29 cellular contexts compared by ENCODE assay signal in the genomic region with DNA sequence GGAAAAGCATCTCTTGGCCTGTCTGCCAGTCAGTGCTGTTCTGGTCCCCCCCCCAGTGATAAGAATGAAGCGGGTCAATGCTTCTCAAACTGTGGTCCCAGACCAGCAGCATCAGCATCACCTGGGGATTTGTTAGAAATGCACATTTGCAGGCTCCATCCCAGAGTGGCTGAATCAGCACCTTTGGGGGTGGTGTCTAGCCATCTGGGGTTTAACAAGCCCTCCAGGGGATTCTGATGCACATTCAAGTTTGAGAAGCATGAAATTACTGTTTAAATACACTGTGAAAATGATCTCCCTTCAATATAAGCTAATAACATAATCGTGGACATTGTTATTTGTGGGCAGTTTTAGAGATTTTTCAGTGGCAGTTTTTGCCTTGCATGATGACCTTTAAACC.
"Had no signal": no experiment of that assay in that cellular context is flagged by ENCODE, and none has a peak within 500 bp of the region (broad histone marks: within the 10 kb centered on the region; RNA-seq: fewer than 3 reads in every experiment).

No MANE protein-coding gene starts in this region.

- DNase-seq: activated B cell treated with CpG ODN at 0.5 μM for 24 hours; activated CD4-positive, alpha-beta memory T cell treated with anti-CD3 and anti-CD28 coated beads for 36 hours; activated CD4-positive, alpha-beta T cell treated with anti-CD3 and anti-CD28 coated beads for 4 hours; activated CD4-positive, alpha-beta T cell treated with anti-CD3 and anti-CD28 coated beads, Interleukin-2, amount 50 U/mL, for 1 hour; activated CD4-positive, CD25-positive, alpha-beta regulatory T cell treated with anti-CD3 and anti-CD28 coated beads, Interleukin-2, amount 50 U/mL, for 72 hours; activated CD8-positive, alpha-beta memory T cell treated with anti-CD3 and anti-CD28 coated beads, Interleukin-2, amount 50 U/mL, for 4 hours; activated naive CD4-positive, alpha-beta T cell treated with anti-CD3 and anti-CD28 coated beads, Interleukin-2, amount 10 ng/mL, durations not matched to agents 7 days and 5 days; activated naive CD8-positive, alpha-beta T cell treated with anti-CD3 and anti-CD28 coated beads, Interleukin-2, amount 50 U/mL, for 24 hours; activated T-cell treated with anti-CD3 and anti-CD28 coated beads for 4 hours; activated T-cell treated with anti-CD3 and anti-CD28 coated beads, Interleukin-2, amount 50 U/mL, for 4 hours; anterior cingulate cortex; brain microvascular endothelial cell; central memory CD4-positive, alpha-beta T cell; IMR-90; NCI-H1105; NCI-H1417 treated with DMSO at 0.1 percent for 48 hours; NCI-H187 treated with DMSO at 0.1 percent for 48 hours; NCI-H510A; NCI-H526 treated with DMSO at 0.1 percent for 48 hours; NCI-H82; NK-92 treated with Interleukin-12 subunit alpha and Interleukin-12 subunit beta, amount 100 ng/mL, for 24 hours; PC-9; Right ventricle myocardium superior; SW 1271; T-helper 1 cell; T-helper 2 cell; T-helper 9 cell had no signal

- H3K27ac ChIP-seq: brain microvascular endothelial cell, PC-9, VCaP had no signal

- H3K4me3 ChIP-seq: K562, PC-9 had no signal

- H3K36me3 ChIP-seq: brain microvascular endothelial cell had no signal

- H3K27me3 ChIP-seq: brain microvascular endothelial cell had no signal
